ENCODE assay signal across 15 cellular contexts in the genomic region with DNA sequence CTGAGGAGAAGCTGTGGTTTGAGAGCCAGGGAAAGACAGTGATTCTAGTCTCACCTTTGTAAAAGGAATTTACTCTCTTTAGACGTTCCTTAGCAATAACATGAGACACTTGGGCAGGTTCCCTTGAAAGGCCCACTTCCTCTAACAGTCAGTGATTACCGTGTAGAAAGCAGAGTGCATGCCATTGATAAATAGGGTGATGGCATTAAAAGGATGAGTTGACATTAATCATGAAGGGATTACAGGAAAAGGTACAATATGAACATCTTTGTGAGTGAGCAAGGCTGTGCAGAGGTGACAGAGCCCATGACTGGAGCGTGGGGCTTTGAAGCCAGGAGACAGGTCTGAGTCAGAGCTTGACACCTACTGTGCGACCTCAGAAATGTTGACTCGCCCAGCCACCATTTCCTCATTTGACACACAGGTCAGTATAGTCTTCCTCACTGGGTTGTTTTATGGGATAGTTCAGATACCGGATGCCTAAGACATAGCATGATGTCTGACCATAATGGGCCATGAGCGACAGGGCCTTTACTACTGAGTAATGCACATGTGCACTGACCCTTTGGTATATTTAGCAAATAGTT.
DNase-seq lines count a peak whose midpoint lies in the region; ATAC-seq, FAIRE-seq and TF ChIP-seq lines count a peak whose summit lies in the region.
"Had no signal": no experiment of that assay in that cellular context is flagged by ENCODE, and none has a peak within 500 bp of the region (broad histone marks: within the 10 kb centered on the region; RNA-seq: fewer than 3 reads in every experiment).

No MANE protein-coding gene starts in this region.

- H3K9me3 ChIP-seq in mammary epithelial cell (replicated peaks; ENCODE audit: insufficient read depth, low read length) (no peaks in the 10 kb centered on the region), breast epithelium (no peaks in the 10 kb centered on the region), RWPE2 (ENCODE audit: severe bottlenecking) (no peaks in the 10 kb centered on the region)
- H3K9me3 ChIP-seq: lower lobe of right lung had no signal

- no peaks in the 10 kb centered on the region for H3K27me3 Mint-ChIP-seq in activated T-cell treated with anti-CD3 and anti-CD28 coated beads, Interleukin-2, amount 50 U/mL, for 24 hours

- ATAC-seq in RWPE2 (ENCODE audit: low read depth): 0 out of 3 replicates have a peak, but pooled peaks have one; percentile 12
- ATAC-seq: lower lobe of right lung; naive thymus-derived CD8-positive, alpha-beta T cell had no signal

- no peaks in the 10 kb centered on the region for H3K9me3 Mint-ChIP-seq in activated T-cell treated with anti-CD3 and anti-CD28 coated beads, Interleukin-2, amount 50 U/mL, for 24 hours

- no peak for TF ChIP-seq POLR2A in breast epithelium (IDR thresholded peaks at IDR 0.05)

- CTCF ChIA-PET in mammary epithelial cell (lab: Charles Lee; ENCODE audit: low non-redundant PET): no interaction called here

- H3K4me3 ChIP-seq in mammary epithelial cell (replicated peaks in 1 of 3; ENCODE audit: insufficient read depth in 1 of 3, low read depth in 2 of 3, low read length in 3 of 3) (no peak overlapping the region), breast epithelium (no peak overlapping the region), RWPE2 (ENCODE audit: severe bottlenecking) (no peak overlapping the region), foreskin fibroblast (ENCODE audit: low read depth in 1 of 2, low read length in 2 of 2) (no peak overlapping the region), coronary artery (no peak overlapping the region)
- H3K4me3 ChIP-seq: lower lobe of right lung had no signal

- H2AFZ ChIP-seq in mammary epithelial cell (ENCODE audit: low read depth, low read length): no peak overlapping the region

- no peaks in the 10 kb centered on the region for H3K79me2 ChIP-seq in mammary epithelial cell (ENCODE audit: insufficient read depth, low read length)

- no peaks in the 10 kb centered on the region for H3K4me1 Mint-ChIP-seq in activated T-cell treated with anti-CD3 and anti-CD28 coated beads, Interleukin-2, amount 50 U/mL, for 24 hours (ENCODE audit: low read depth)
- H3K4me1 Mint-ChIP-seq: naive thymus-derived CD8-positive, alpha-beta T cell had no signal

- peak; percentile 44 for DNase-seq in mammary epithelial cell
- no peak for DNase-seq in breast epithelium (ENCODE audit: low spot score in 2 of 2)
- no peak for DNase-seq in RWPE2 (ENCODE audit: low spot score)
- peak; percentile 0 to 3 for DNase-seq in foreskin fibroblast
- peak; percentile 37 for DNase-seq in urothelium cell line (ENCODE audit: low spot score)
- no peak for DNase-seq in coronary artery (ENCODE audit: low spot score)
- DNase-seq in activated T-cell treated with anti-CD3 and anti-CD28 coated beads, Interleukin-2, amount 50 U/mL, for 24 hours: no peak
- DNase-seq in NCI-H2196 (lab: John Stamatoyannopoulos, UW; ENCODE audit: unreplicated experiment): no peak
- DNase-seq: ACHN; activated CD4-positive, alpha-beta T cell treated with anti-CD3 and anti-CD28 coated beads, Interleukin-2, amount 50 U/mL, for 1 hour; amniotic stem cell; lower lobe of right lung; naive thymus-derived CD8-positive, alpha-beta T cell; T-helper 9 cell had no signal

- H3K27ac Mint-ChIP-seq in activated T-cell treated with anti-CD3 and anti-CD28 coated beads, Interleukin-2, amount 50 U/mL, for 24 hours: no peak overlapping the region
- H3K27ac Mint-ChIP-seq: naive thymus-derived CD8-positive, alpha-beta T cell had no signal

- intact Hi-C loops in mammary epithelial cell (cut with micrococcal nuclease): no loop called here
- intact Hi-C loops in breast epithelium (cut with DNase I; ENCODE audit: low total_unique reads): no loop called here

- H3K36me3 Mint-ChIP-seq in activated T-cell treated with anti-CD3 and anti-CD28 coated beads, Interleukin-2, amount 50 U/mL, for 24 hours (ENCODE audit: low read depth): no peaks in the 10 kb centered on the region
- H3K36me3 Mint-ChIP-seq: naive thymus-derived CD8-positive, alpha-beta T cell had no signal

- no peak for FAIRE-seq in urothelium cell line (lab: Jason Lieb, UNC)
- FAIRE-seq: HTR-8/SVneo had no signal

- no TSS peak for BruUV-seq in mammary epithelial cell (replicated peaks; lab: Mats Ljungman, UMichigan)

- no peaks in the 10 kb centered on the region for H3K4me1 ChIP-seq in mammary epithelial cell (ENCODE audit: insufficient read depth, low read length)
- no peaks in the 10 kb centered on the region for H3K4me1 ChIP-seq in breast epithelium
- H3K4me1 ChIP-seq in RWPE2 (ENCODE audit: insufficient read depth, poor library complexity, severe bottlenecking): no peaks in the 10 kb centered on the region
- H3K4me1 ChIP-seq: lower lobe of right lung had no signal

- WGBS in mammary epithelial cell (ENCODE audit: low coverage, missing lambda C conversion rate): 69% methylated on average over 5 of the region's 7 CpGs

- no peak overlapping the region for H3K4me2 ChIP-seq in mammary epithelial cell (ENCODE audit: insufficient read depth, low read depth, low read length)

- dilution Hi-C loops in mammary epithelial cell (cut with HindIII; ENCODE audit: low sequenced_read_pairs): no loop called here

- no peak overlapping the region for H3K9ac ChIP-seq in mammary epithelial cell (ENCODE audit: insufficient read depth, low read length)

- no peaks in the 10 kb centered on the region for H3K36me3 ChIP-seq in mammary epithelial cell (ENCODE audit: insufficient read depth, low read length)
- no peaks in the 10 kb centered on the region for H3K36me3 ChIP-seq in breast epithelium
- H3K36me3 ChIP-seq in RWPE2 (ENCODE audit: low read depth): no peaks in the 10 kb centered on the region
- H3K36me3 ChIP-seq: lower lobe of right lung had no signal

- H4K20me1 ChIP-seq in mammary epithelial cell (ENCODE audit: insufficient read depth, low read length): no peaks in the 10 kb centered on the region

- H3K27me3 ChIP-seq in mammary epithelial cell (ENCODE audit: insufficient read depth, low read length): no peaks in the 10 kb centered on the region
- H3K27me3 ChIP-seq in breast epithelium: no peaks in the 10 kb centered on the region
- H3K27me3 ChIP-seq in RWPE2 (ENCODE audit: insufficient read depth, poor library complexity, severe bottlenecking): no peaks in the 10 kb centered on the region

- in situ Hi-C loops in mammary epithelial cell (cut with MboI; ENCODE audit: low sequenced_read_pairs in 2 of 2): no loop called here

- H3K4me3 Mint-ChIP-seq in activated T-cell treated with anti-CD3 and anti-CD28 coated beads, Interleukin-2, amount 50 U/mL, for 24 hours: no peak overlapping the region
- H3K4me3 Mint-ChIP-seq: naive thymus-derived CD8-positive, alpha-beta T cell had no signal

- H3K27ac ChIP-seq in mammary epithelial cell (ENCODE audit: insufficient read depth, low read depth, low read length) (no peak overlapping the region), breast epithelium (no peak overlapping the region), RWPE2 (ENCODE audit: poor library complexity, severe bottlenecking) (no peak overlapping the region), coronary artery (no peak overlapping the region)
- H3K27ac ChIP-seq: lower lobe of right lung had no signal

- TF ChIP-seq CTCF in mammary epithelial cell (conservative IDR thresholded peaks at IDR 0.05 in 1 of 2, IDR thresholded peaks at IDR 0.05 in 1 of 2; ENCODE audit: extremely low read depth in 1 of 2, insufficient read depth in 1 of 2, low read depth in 1 of 2, low read length in 2 of 2) (no peak), breast epithelium (IDR thresholded peaks at IDR 0.05) (no peak), RWPE2 (IDR thresholded peaks at IDR 0.05; ENCODE audit: poor library complexity, severe bottlenecking) (no peak), foreskin fibroblast (IDR thresholded peaks at IDR 0.05; ENCODE audit: low read depth, low read length) (no peak), coronary artery (IDR thresholded peaks at IDR 0.05) (no peak)

Comparison
In these comparisons a context has a peak if more than half of its experiments do, and no peak if none do; other contexts are left out.
1. DNase-seq: peak in mammary epithelial cell (single experiment), foreskin fibroblast (2 of 2) and urothelium cell line (single experiment); none in breast epithelium (0 of 2), RWPE2 (single experiment), coronary artery (single experiment), activated T-cell treated with anti-CD3 and anti-CD28 coated beads, Interleukin-2, amount 50 U/mL, for 24 hours (single experiment) and NCI-H2196 (single experiment).